Comparison of ENCODE assay signal across 18 cellular contexts in the genomic region with DNA sequence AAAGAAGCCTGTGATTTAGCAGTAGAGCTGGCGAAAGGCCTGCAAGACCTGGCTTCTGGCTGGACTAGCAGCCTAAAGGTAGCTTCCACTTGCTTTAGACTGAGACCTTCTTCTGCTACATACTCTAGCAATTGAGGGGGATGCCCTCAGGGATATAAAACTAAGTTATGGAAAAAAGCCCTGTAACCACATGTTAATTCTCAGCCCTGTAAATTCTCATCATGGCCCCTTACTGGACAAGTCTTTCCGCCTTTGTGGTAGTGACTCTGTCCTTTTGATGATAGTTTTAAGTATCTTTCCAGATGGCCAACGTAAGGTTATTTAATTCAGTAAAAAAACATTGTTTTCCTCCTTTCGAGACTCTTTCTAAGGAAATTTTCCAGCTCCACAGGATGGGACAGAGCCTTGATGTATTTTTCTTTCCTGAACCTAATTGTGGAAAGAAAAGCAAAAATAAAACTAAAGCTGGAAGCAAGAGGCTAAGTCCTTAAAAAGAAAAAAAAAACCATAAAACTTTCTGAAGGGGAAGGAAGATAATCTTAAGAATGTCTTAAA. TPM values are rescaled to one million over a fixed set of nuclear protein-coding genes. Genes with fewer than 3 reads are reported as not detected.
DNase-seq lines count a peak whose midpoint lies in the region; ATAC-seq, FAIRE-seq and TF ChIP-seq lines count a peak whose summit lies in the region.
"Had no signal": no experiment of that assay in that cellular context is flagged by ENCODE, and none has a peak within 500 bp of the region (broad histone marks: within the 10 kb centered on the region; RNA-seq: fewer than 3 reads in every experiment).

No MANE protein-coding gene starts in this region.

- H3K4me3 ChIP-seq in AG04450 (ENCODE audit: low read depth, low read length), result no peak overlapping the region
- no peak overlapping the region for H3K4me3 ChIP-seq in IMR-90 (ENCODE audit: insufficient read depth, low read depth, low read length)
- H3K4me3 ChIP-seq in endothelial cell of umbilical vein (replicated peaks in 1 of 3; ENCODE audit: insufficient read depth in 1 of 3, low read depth in 1 of 3, low read length in 3 of 3), result no peak overlapping the region
- peak overlapping the region; percentile 15 for H3K4me3 ChIP-seq in osteoblast (ENCODE audit: insufficient read depth, low read length)
- H3K4me3 ChIP-seq in gastroesophageal sphincter, result no peak overlapping the region
- H3K4me3 ChIP-seq: colonic mucosa, prostate gland had no signal

- H3K4me2 ChIP-seq in IMR-90 (ENCODE audit: low read depth, low read length) (no peak overlapping the region), endothelial cell of umbilical vein (ENCODE audit: insufficient read depth, low read length) (no peak overlapping the region), osteoblast (ENCODE audit: insufficient read depth, low read length) (peak overlapping the region; percentile 70)

- ATAC-seq in IMR-90 (ENCODE audit: low read depth) (0 out of 2 replicates have a peak, but pooled peaks have one; percentile 7), HG03097 (IDR thresholded peaks at IDR 0.05; ENCODE audit: low FRiP score, unreplicated experiment) (no peak), GM18867 (IDR thresholded peaks at IDR 0.05; ENCODE audit: unreplicated experiment) (no peak), gastroesophageal sphincter (no peak)

- H4K5ac ChIP-seq in IMR-90 (ENCODE audit: low read depth, low read length), result peak overlapping the region; percentile 80

- H2AK9ac ChIP-seq in IMR-90 (replicated peaks; ENCODE audit: low read depth, low read length, poor library complexity), result no peak overlapping the region

- peak overlapping the region; percentile 62 for H3K18ac ChIP-seq in IMR-90 (ENCODE audit: low read depth, low read length)

- TF ChIP-seq POLR2A in IMR-90 (IDR thresholded peaks at IDR 0.05; ENCODE audit: low read depth, low read length), result no peak
- TF ChIP-seq POLR2A in endothelial cell of umbilical vein (IDR thresholded peaks at IDR 0.05; ENCODE audit: low read depth, low read length), result no peak
- no peak for TF ChIP-seq POLR2A in gastroesophageal sphincter (IDR thresholded peaks at IDR 0.05)

- H2AK5ac ChIP-seq in IMR-90 (ENCODE audit: low read depth, low read length), result peak overlapping the region; percentile 74

- WGBS in IMR-90 (ENCODE audit: extremely low coverage in 2 of 2, insufficient read length in 1 of 2), 2 experiments, result no CpG with 5 or more reads among the region's 4 CpGs
- WGBS in gastroesophageal sphincter (ENCODE audit: low coverage in 1 of 2), 2 donors, result 40 to 53% methylated on average over 3 to 4 of the region's 4 CpGs

- POLR2A ChIA-PET in AG04450 (lab: Yijun Ruan, JAX), result interaction anchor here (0.8 to 1.2 kb wide), 3 partner anchors 24 to 71 kb away, joined by 3 to 4 read pairs (median 3); no protein-coding TSS in a partner anchor
- POLR2A ChIA-PET in IMR-90 (lab: Charles Lee; ENCODE audit: unreplicated experiment), result no interaction called here
- POLR2A ChIA-PET in endothelial cell of umbilical vein (lab: Charles Lee), result interaction anchor here (0.9 to 1.3 kb wide), 1 partner anchor 72 kb away, joined by 4 read pairs; the partner anchor contains the start of gene TM4SF1

- H2BK20ac ChIP-seq in IMR-90 (ENCODE audit: low read depth, low read length), result peak overlapping the region; percentile 97

- peak overlapping the region; percentile 87; the same call in 2 of the 3 replicates for H2BK15ac ChIP-seq in IMR-90 (ENCODE audit: low read depth, low read length)

- peak overlapping the region; percentile 67 for H4K91ac ChIP-seq in IMR-90 (ENCODE audit: insufficient read depth, low read depth, low read length)

- TF ChIP-seq EP300 in gastroesophageal sphincter (IDR thresholded peaks at IDR 0.05), result no peak

- H3K9me3 ChIP-seq in AG04450 (ENCODE audit: control insufficient read depth, insufficient read depth, low read length) (peaks cover 8% of the 10 kb centered on the region), IMR-90 (ENCODE audit: control insufficient read depth, insufficient read depth, low read length) (peaks cover 5% of the 10 kb centered on the region; the same call in 1 of the 2 replicates), endothelial cell of umbilical vein (replicated peaks; ENCODE audit: control insufficient read depth, insufficient read depth, low read length) (peaks cover 2% of the 10 kb centered on the region), osteoblast (ENCODE audit: low read depth, low read length) (no peaks in the 10 kb centered on the region), gastroesophageal sphincter (peaks cover 0 to 12% (median 0%) of the 10 kb centered on the region in 3 donors)
- H3K9me3 ChIP-seq: colonic mucosa, prostate gland had no signal

- BruUV-seq in IMR-90 (replicated peaks; lab: Mats Ljungman, UMichigan) (no TSS peak), endothelial cell of umbilical vein (replicated peaks; lab: Mats Ljungman, UMichigan) (no TSS peak)

- FAIRE-seq in endothelial cell of umbilical vein (lab: Jason Lieb, UNC), result no peak

- in situ Hi-C loops in IMR-90 (cut with MboI; ENCODE audit: low sequenced_read_pairs), result no loop called here

- dilution Hi-C loops in IMR-90 (cut with HindIII; ENCODE audit: low sequenced_read_pairs, unreplicated experiment), result no loop called here
- dilution Hi-C loops in endothelial cell of umbilical vein (cut with MboI; ENCODE audit: extremely low pct_ligation_motif_present, low sequenced_read_pairs), result no loop called here

- H3K27me3 ChIP-seq in AG04450 (ENCODE audit: control insufficient read depth, insufficient read depth, low read length) (no peaks in the 10 kb centered on the region), IMR-90 (ENCODE audit: control insufficient read depth, insufficient read depth, low read length) (no peaks in the 10 kb centered on the region), endothelial cell of umbilical vein (ENCODE audit: control insufficient read depth in 2 of 2, insufficient read depth in 2 of 2, low read length in 2 of 2) (no peaks in the 10 kb centered on the region), osteoblast (ENCODE audit: insufficient read depth, low read length) (no peaks in the 10 kb centered on the region), gastroesophageal sphincter (no peaks in the 10 kb centered on the region)
- H3K27me3 ChIP-seq: colonic mucosa had no signal

- H3K36me3 ChIP-seq in IMR-90 (ENCODE audit: control insufficient read depth, insufficient read depth, low read length) (no peaks in the 10 kb centered on the region), endothelial cell of umbilical vein (ENCODE audit: control insufficient read depth in 2 of 2, extremely low read depth in 1 of 2, insufficient read depth in 2 of 2, low read length in 2 of 2) (no peaks in the 10 kb centered on the region), osteoblast (ENCODE audit: insufficient read depth, low read length) (peaks cover 5% of the 10 kb centered on the region), gastroesophageal sphincter (no peaks in the 10 kb centered on the region)
- H3K36me3 ChIP-seq: colonic mucosa, prostate gland had no signal

- no peaks in the 10 kb centered on the region for H3K79me2 ChIP-seq in endothelial cell of umbilical vein (ENCODE audit: control insufficient read depth, insufficient read depth, low read length)
- no peaks in the 10 kb centered on the region for H3K79me2 ChIP-seq in osteoblast (ENCODE audit: insufficient read depth, low read length)

- no peak overlapping the region for H3K56ac ChIP-seq in IMR-90 (ENCODE audit: extremely low read depth, insufficient read depth, low read length)

- H3K9ac ChIP-seq in IMR-90 (ENCODE audit: low read depth, low read length) (no peak overlapping the region), endothelial cell of umbilical vein (replicated peaks; ENCODE audit: extremely low read depth, insufficient read depth, low read length) (no peak overlapping the region)

- peaks cover 12% of the 10 kb centered on the region for H3K4me1 ChIP-seq in IMR-90 (ENCODE audit: control insufficient read depth, insufficient read depth, low read length)
- peaks cover 15% of the 10 kb centered on the region for H3K4me1 ChIP-seq in endothelial cell of umbilical vein (ENCODE audit: control insufficient read depth, extremely low read depth, insufficient read depth, low read length)
- H3K4me1 ChIP-seq in osteoblast (ENCODE audit: insufficient read depth, low read length), result peaks cover 40% of the 10 kb centered on the region
- H3K4me1 ChIP-seq in gastroesophageal sphincter, result peaks cover 0 to 10% (median 8%) of the 10 kb centered on the region in 3 donors
- H3K4me1 ChIP-seq: colonic mucosa, prostate gland had no signal

- peak overlapping the region; percentile 41 for H3K23ac ChIP-seq in IMR-90 (ENCODE audit: low read depth, low read length)

- peak overlapping the region; percentile 26 for H3K14ac ChIP-seq in IMR-90 (replicated peaks; ENCODE audit: low read depth, low read length)

- no peaks in the 10 kb centered on the region for H3K79me1 ChIP-seq in IMR-90 (ENCODE audit: low read depth in 1 of 2, low read length in 2 of 2)

- DNase-seq in AG04450 (ENCODE audit: low read depth, low spot score) (no peak), IMR-90 (no peak), endothelial cell of umbilical vein (ENCODE audit: low read depth, low spot score) (peak; percentile 33), osteoblast (ENCODE audit: insufficient read length, low spot score, missing footprints) (peak; percentile 35), Kasumi-1 (lab: John Stamatoyannopoulos, UW) (no peak)
- DNase-seq: activated CD4-positive, alpha-beta memory T cell treated with anti-CD3 and anti-CD28 coated beads for 36 hours; activated naive CD4-positive, alpha-beta T cell treated with anti-CD3 and anti-CD28 coated beads, Interleukin-2, amount 10 ng/mL, durations not matched to agents 7 days and 5 days; colonic mucosa; natural killer cell; NCI-H524 treated with DMSO at 0.1 percent for 48 hours; stimulated activated CD4-positive, alpha-beta T cell treated with anti-CD3 and anti-CD28 coated beads, Interleukin-4, amount 100 ng/mL, for 4 hours had no signal

- intact Hi-C loops in IMR-90 (cut with micrococcal nuclease) (no loop called here), endothelial cell of umbilical vein (cut with micrococcal nuclease) (no loop called here)

- H2BK120ac ChIP-seq in IMR-90 (ENCODE audit: low read depth, low read length), result peak overlapping the region; percentile 90

- H3K4ac ChIP-seq in IMR-90 (ENCODE audit: low read depth, low read length), result peak overlapping the region; percentile 76

- H3K9me1 ChIP-seq in IMR-90 (ENCODE audit: insufficient read depth, low read length), result peaks cover 10% of the 10 kb centered on the region; the same call in 1 of the 2 replicates
- H3K9me1 ChIP-seq in endothelial cell of umbilical vein (replicated peaks; ENCODE audit: control insufficient read depth, extremely low read depth, insufficient read depth, low read length), result no peaks in the 10 kb centered on the region

- no peaks in the 10 kb centered on the region for H4K20me1 ChIP-seq in IMR-90 (ENCODE audit: insufficient read depth, low read length)
- no peaks in the 10 kb centered on the region for H4K20me1 ChIP-seq in endothelial cell of umbilical vein (replicated peaks; ENCODE audit: control insufficient read depth, extremely low read depth, insufficient read depth, low read length)
- H4K20me1 ChIP-seq in osteoblast (ENCODE audit: insufficient read depth, low read length), result no peaks in the 10 kb centered on the region

- H4K8ac ChIP-seq in IMR-90 (ENCODE audit: low read depth in 2 of 2, low read length in 2 of 2), result peak overlapping the region; percentile 73 to 78

- TF ChIP-seq CTCF in AG04450 (IDR thresholded peaks at IDR 0.05; ENCODE audit: low read depth, low read length), result no peak
- no peak for TF ChIP-seq CTCF in IMR-90 (conservative IDR thresholded peaks at IDR 0.05; ENCODE audit: low read depth, low read length)
- TF ChIP-seq CTCF in endothelial cell of umbilical vein (IDR thresholded peaks at IDR 0.05; ENCODE audit: extremely low read depth in 1 of 2, insufficient read depth in 1 of 2, low read depth in 1 of 2, low read length in 2 of 2), result no peak
- TF ChIP-seq CTCF in osteoblast (IDR thresholded peaks at IDR 0.05; ENCODE audit: extremely low read depth, low read depth, low read length), result no peak
- no peak for TF ChIP-seq CTCF in gastroesophageal sphincter (IDR thresholded peaks at IDR 0.05)

- H2BK5ac ChIP-seq in IMR-90 (ENCODE audit: low read depth, low read length, poor library complexity, severe bottlenecking), result peak overlapping the region; percentile 94

- H3K27ac ChIP-seq in AG04450 (ENCODE audit: low read depth, low read length) (peak overlapping the region; percentile 81), IMR-90 (ENCODE audit: insufficient read depth, low read length) (peak overlapping the region; percentile 88), endothelial cell of umbilical vein (ENCODE audit: insufficient read depth, low read depth, low read length) (no peak overlapping the region), osteoblast (ENCODE audit: low read depth, low read length) (peak overlapping the region; percentile 88), gastroesophageal sphincter (no peak overlapping the region)
- H3K27ac ChIP-seq: colonic mucosa, prostate gland had no signal

- TF ChIP-seq RAD21 in IMR-90 (IDR thresholded peaks at IDR 0.05; ENCODE audit: low read length), result no peak

- no peak overlapping the region for H2AFZ ChIP-seq in IMR-90 (replicated peaks; ENCODE audit: low read length, poor library complexity)
- no peak overlapping the region for H2AFZ ChIP-seq in endothelial cell of umbilical vein (ENCODE audit: low read depth, low read length)
- H2AFZ ChIP-seq in osteoblast (ENCODE audit: low read length), result peak overlapping the region; percentile 29

- CTCF ChIA-PET in AG04450 (lab: Charles Lee), result interaction anchor here (0.6 to 1.5 kb wide), 3 partner anchors 23 to 39 kb away, joined by 3 read pairs; no protein-coding TSS in a partner anchor
- CTCF ChIA-PET in IMR-90 (lab: Yijun Ruan, JAX), result interaction anchor here (0.9 to 1.2 kb wide), 2 partner anchors 12 to 21 kb away, joined by 3 to 4 read pairs; no protein-coding TSS in a partner anchor
- CTCF ChIA-PET in endothelial cell of umbilical vein (lab: Charles Lee), result interaction anchor here (0.9 to 2.3 kb wide), 12 partner anchors 12 to 494 kb away, joined by 3 to 6 read pairs (median 4); partner anchors contain the start of genes TM4SF1 and TM4SF4

RNA-seq across cellular contexts. Expression of gene TM4SF4, which starts 25.3 kb away (rescaled TPM):
- polyA plus RNA-seq in AG04450 (2011; rRNA removed), result 0.29 and 0.32 TPM in 2 replicates
- not detected in 2 replicates for polyA minus RNA-seq in AG04450 (2011; rRNA and poly(A)+ RNA removed)
- 1.1 and 1.6 TPM in 2 replicates for total RNA-seq in IMR-90 (2012; rRNA removed)
- polyA plus RNA-seq in IMR-90 (2012; rRNA removed), result 0.60 and 0.67 TPM in 2 replicates
- polyA plus RNA-seq in IMR-90 (2012; cell fraction: cytosol; rRNA removed), result 0.08 and 0.75 TPM in 2 replicates
- 0.08 TPM in 1 of 2 replicates, not detected in the other for polyA plus RNA-seq in IMR-90 (2012; cell fraction: nucleus; rRNA removed; ENCODE audit: low replicate concordance)
- not detected in 2 replicates for total RNA-seq in endothelial cell of umbilical vein
- not detected in 2 replicates for polyA plus RNA-seq in endothelial cell of umbilical vein
- not detected in 2 replicates for polyA plus RNA-seq in endothelial cell of umbilical vein (2011; cell fraction: cytosol; rRNA removed)
- polyA plus RNA-seq in endothelial cell of umbilical vein (2011; cell fraction: nucleus; rRNA removed), result not detected in 2 replicates
- not detected in 2 replicates for polyA plus RNA-seq in endothelial cell of umbilical vein (2012)
- polyA minus RNA-seq in endothelial cell of umbilical vein, result not detected in 2 replicates
- not detected for polyA minus RNA-seq in endothelial cell of umbilical vein (2011; cell fraction: cytosol; rRNA and poly(A)+ RNA removed)
- polyA minus RNA-seq in endothelial cell of umbilical vein (2011; cell fraction: nucleus; rRNA and poly(A)+ RNA removed), result not detected in 2 replicates
- total RNA-seq in osteoblast, result under 0.01 TPM in 1 of 2 replicates, not detected in the other
- 1 to 10 TPM in 3 of 4 donors, not detected in 1; 1.3 to 3.2 (median 2.2) TPM for total RNA-seq in gastroesophageal sphincter
- total RNA-seq: activated CD4-positive, alpha-beta memory T cell treated with anti-CD3 and anti-CD28 coated beads for 36 hours; Daoy; H4; natural killer cell; prostate gland had no signal
- polyA plus RNA-seq: keratinocyte had no signal

Comparison
In these comparisons a context has a peak if more than half of its experiments do, and no peak if none do; other contexts are left out.
1. DNase-seq: peak in endothelial cell of umbilical vein (single experiment) and osteoblast (single experiment); none in AG04450 (single experiment), IMR-90 (single experiment) and Kasumi-1 (0 of 2).
2. H3K27ac ChIP-seq: peak in AG04450 (single experiment), IMR-90 (single experiment) and osteoblast (single experiment); none in endothelial cell of umbilical vein (single experiment) and gastroesophageal sphincter (0 of 4).